1 cellular context compared by ENCODE assay signal in genomic region chr4:2516635-2517034, GRCh38.
TF ChIP-seq lines count a peak whose summit lies in the region.

No MANE protein-coding gene starts in this region.

TF ChIP-seq in GM12878, 131 proteins besides CTCF, POLR2A, EP300 and RAD21 (continued from another document):
- TF ChIP-seq, protein P1, sequence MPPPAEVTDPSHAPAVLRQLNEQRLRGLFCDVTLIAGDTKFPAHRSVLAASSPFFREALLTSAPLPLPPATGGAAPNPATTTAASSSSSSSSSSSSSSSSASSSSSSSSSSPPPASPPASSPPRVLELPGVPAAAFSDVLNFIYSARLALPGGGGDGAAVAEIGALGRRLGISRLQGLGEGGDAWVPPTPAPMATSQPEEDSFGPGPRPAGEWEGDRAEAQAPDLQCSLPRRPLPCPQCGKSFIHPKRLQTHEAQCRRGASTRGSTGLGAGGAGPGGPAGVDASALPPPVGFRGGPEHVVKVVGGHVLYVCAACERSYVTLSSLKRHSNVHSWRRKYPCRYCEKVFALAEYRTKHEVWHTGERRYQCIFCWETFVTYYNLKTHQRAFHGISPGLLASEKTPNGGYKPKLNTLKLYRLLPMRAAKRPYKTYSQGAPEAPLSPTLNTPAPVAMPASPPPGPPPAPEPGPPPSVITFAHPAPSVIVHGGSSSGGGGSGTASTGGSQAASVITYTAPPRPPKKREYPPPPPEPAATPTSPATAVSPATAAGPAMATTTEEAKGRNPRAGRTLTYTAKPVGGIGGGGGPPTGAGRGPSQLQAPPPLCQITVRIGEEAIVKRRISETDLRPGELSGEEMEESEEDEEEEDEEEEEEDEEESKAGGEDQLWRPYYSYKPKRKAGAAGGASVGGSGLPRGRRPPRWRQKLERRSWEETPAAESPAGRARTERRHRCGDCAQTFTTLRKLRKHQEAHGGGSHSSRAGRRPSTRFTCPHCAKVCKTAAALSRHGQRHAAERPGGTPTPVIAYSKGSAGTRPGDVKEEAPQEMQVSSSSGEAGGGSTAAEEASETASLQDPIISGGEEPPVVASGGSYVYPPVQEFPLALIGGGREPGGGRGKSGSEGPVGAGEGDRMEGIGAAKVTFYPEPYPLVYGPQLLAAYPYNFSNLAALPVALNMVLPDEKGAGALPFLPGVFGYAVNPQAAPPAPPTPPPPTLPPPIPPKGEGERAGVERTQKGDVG (CRISPR knock-in tag; IDR thresholded peaks at IDR 0.05), result no peak
TF ChIP-seq in GM12878: peak in this region for 1.
